ENCODE assay signal across 2 cellular contexts in the genomic region with DNA sequence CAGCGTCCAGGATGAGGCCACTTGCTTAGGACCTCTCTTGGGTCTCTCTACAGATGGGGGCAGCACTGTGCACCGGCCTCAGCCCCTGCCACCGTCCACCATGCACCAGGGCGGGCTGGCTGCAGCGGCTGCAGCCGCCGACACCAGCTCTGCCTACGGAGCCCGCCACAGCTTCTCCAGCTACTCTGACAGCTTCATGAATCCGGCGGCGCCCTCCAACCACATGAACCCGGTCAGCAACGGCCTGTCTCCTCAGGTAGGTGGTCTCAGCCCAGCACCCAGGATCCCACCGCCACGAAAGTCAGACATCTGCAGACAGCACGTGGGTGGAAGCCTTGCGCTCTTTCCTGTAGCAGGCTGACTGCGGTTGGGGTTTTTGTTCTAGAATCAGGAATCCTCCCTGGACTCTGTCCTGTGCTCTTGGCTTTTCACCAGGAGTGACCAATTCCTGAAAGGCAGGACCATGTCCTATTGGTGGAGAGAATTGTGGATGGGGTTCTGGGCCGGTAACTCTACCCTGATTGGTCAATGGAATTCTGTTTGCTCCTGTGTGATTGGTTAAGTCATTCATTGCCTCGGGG.
TF ChIP-seq lines count a peak whose summit lies in the region.

No MANE protein-coding gene starts in this region.

TF ChIP-seq in IMR-90, 13 proteins besides CTCF, POLR2A, EP300 and RAD21:
- no peak for TF ChIP-seq CEBPB (IDR thresholded peaks at IDR 0.05; ENCODE audit: low read depth, low read length)
- TF ChIP-seq BHLHE40 (IDR thresholded peaks at IDR 0.05; ENCODE audit: low read depth, low read length): no peak
- TF ChIP-seq, protein P1, sequence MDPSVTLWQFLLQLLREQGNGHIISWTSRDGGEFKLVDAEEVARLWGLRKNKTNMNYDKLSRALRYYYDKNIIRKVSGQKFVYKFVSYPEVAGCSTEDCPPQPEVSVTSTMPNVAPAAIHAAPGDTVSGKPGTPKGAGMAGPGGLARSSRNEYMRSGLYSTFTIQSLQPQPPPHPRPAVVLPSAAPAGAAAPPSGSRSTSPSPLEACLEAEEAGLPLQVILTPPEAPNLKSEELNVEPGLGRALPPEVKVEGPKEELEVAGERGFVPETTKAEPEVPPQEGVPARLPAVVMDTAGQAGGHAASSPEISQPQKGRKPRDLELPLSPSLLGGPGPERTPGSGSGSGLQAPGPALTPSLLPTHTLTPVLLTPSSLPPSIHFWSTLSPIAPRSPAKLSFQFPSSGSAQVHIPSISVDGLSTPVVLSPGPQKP (IDR thresholded peaks at IDR 0.05; ENCODE audit: borderline replicate concordance, low read depth, low read length): no peak
- TF ChIP-seq, protein P2, sequence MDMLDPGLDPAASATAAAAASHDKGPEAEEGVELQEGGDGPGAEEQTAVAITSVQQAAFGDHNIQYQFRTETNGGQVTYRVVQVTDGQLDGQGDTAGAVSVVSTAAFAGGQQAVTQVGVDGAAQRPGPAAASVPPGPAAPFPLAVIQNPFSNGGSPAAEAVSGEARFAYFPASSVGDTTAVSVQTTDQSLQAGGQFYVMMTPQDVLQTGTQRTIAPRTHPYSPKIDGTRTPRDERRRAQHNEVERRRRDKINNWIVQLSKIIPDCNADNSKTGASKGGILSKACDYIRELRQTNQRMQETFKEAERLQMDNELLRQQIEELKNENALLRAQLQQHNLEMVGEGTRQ (IDR thresholded peaks at IDR 0.05; ENCODE audit: low read depth, low read length): no peak

TF ChIP-seq in H1, 55 proteins besides CTCF, POLR2A, EP300 and RAD21:
- TF ChIP-seq TAF1 (IDR thresholded peaks at IDR 0.05; ENCODE audit: low read depth, low read length) (no peak), SP1 (IDR thresholded peaks at IDR 0.05; ENCODE audit: low read depth, low read length) (peak; percentile 51; the same call in 1 of the 2 replicates), YY1 (IDR thresholded peaks at IDR 0.05; ENCODE audit: low read depth, low read length) (0 out of 2 replicates have a peak, but pooled peaks have one; percentile 38), CTBP2 (IDR thresholded peaks at IDR 0.05; ENCODE audit: borderline replicate concordance, insufficient read depth, insufficient read length, low read length) (peak; percentile 45)
- TF ChIP-seq, protein P3, sequence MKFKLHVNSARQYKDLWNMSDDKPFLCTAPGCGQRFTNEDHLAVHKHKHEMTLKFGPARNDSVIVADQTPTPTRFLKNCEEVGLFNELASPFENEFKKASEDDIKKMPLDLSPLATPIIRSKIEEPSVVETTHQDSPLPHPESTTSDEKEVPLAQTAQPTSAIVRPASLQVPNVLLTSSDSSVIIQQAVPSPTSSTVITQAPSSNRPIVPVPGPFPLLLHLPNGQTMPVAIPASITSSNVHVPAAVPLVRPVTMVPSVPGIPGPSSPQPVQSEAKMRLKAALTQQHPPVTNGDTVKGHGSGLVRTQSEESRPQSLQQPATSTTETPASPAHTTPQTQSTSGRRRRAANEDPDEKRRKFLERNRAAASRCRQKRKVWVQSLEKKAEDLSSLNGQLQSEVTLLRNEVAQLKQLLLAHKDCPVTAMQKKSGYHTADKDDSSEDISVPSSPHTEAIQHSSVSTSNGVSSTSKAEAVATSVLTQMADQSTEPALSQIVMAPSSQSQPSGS (IDR thresholded peaks at IDR 0.05; ENCODE audit: low read length): no peak
